1 cellular context compared by ENCODE assay signal in genomic region chr11:62613275-62613864, GRCh38.
TF ChIP-seq lines count a peak whose summit lies in the region.

No MANE protein-coding gene starts in this region.

TF ChIP-seq in GM12878, 131 proteins besides CTCF, POLR2A, EP300 and RAD21:
- TF ChIP-seq GATAD2B (conservative IDR thresholded peaks at IDR 0.05; ENCODE audit: low read depth) (peak; percentile 33; the same call in 1 of the 2 replicates), RAD51 (IDR thresholded peaks at IDR 0.05) (no peak), SMARCA5 (IDR thresholded peaks at IDR 0.05) (0 out of 2 replicates have a peak, but pooled peaks have one; percentile 29)
TF ChIP-seq in GM12878: peak in this region for 2.
